Comparison of ENCODE assay signal across 7 cellular contexts in genomic region chr1:120665250-120665577, GRCh38. TPM values are rescaled to one million over a fixed set of nuclear protein-coding genes. Genes with fewer than 3 reads are reported as not detected.
DNase-seq lines count a peak whose midpoint lies in the region; ATAC-seq and TF ChIP-seq lines count a peak whose summit lies in the region.
"Not testable (repeated sequence)": the region's sequence is repeated elsewhere in the genome, so short reads cannot be mapped to it uniquely, and the experiment has no call there.

No MANE protein-coding gene starts in this region.

- peak; percentile 61 for ATAC-seq in GM18907 (IDR thresholded peaks at IDR 0.05; ENCODE audit: unreplicated experiment)
- ATAC-seq in HG02885 (IDR thresholded peaks at IDR 0.05; ENCODE audit: poor library complexity, unreplicated experiment) = peak; percentile 68
- peak; percentile 96 for ATAC-seq in activated naive CD8-positive, alpha-beta T cell treated with anti-CD3 and anti-CD28 coated beads, Interleukin-2, amount 10 ng/mL, durations not matched to agents 7 days and 5 days (ENCODE audit: low read depth)
- ATAC-seq in mucosa of descending colon = peak; percentile 99

- CTCF ChIA-PET in activated CD4-positive, alpha-beta T cell treated with anti-CD3 and anti-CD28 coated beads, Interleukin-2, amount 10 ng/mL, durations not matched to agents 7 days and 5 days (lab: Charles Lee) = not testable (repeated sequence)

- TF ChIP-seq CTCF in fibroblast of villous mesenchyme (IDR thresholded peaks at IDR 0.05; ENCODE audit: insufficient read depth, low read depth, low read length); mucosa of descending colon (IDR thresholded peaks at IDR 0.05): not testable (repeated sequence)

- not testable (repeated sequence) for H3K4me1 Mint-ChIP-seq in activated CD4-positive, alpha-beta T cell treated with anti-CD3 and anti-CD28 coated beads, Interleukin-2, amount 10 ng/mL, durations not matched to agents 7 days and 5 days; activated naive CD8-positive, alpha-beta T cell treated with anti-CD3 and anti-CD28 coated beads, Interleukin-2, amount 10 ng/mL, durations not matched to agents 7 days and 5 days

- not testable (repeated sequence) for H3K36me3 ChIP-seq in mucosa of descending colon (ENCODE audit: low read depth)

- H3K36me3 Mint-ChIP-seq in activated CD4-positive, alpha-beta T cell treated with anti-CD3 and anti-CD28 coated beads, Interleukin-2, amount 10 ng/mL, durations not matched to agents 7 days and 5 days (ENCODE audit: low read depth); activated naive CD8-positive, alpha-beta T cell treated with anti-CD3 and anti-CD28 coated beads, Interleukin-2, amount 10 ng/mL, durations not matched to agents 7 days and 5 days: not testable (repeated sequence)

- H3K9me3 ChIP-seq in mucosa of descending colon = not testable (repeated sequence)

- H3K27me3 Mint-ChIP-seq in activated CD4-positive, alpha-beta T cell treated with anti-CD3 and anti-CD28 coated beads, Interleukin-2, amount 10 ng/mL, durations not matched to agents 7 days and 5 days; activated naive CD8-positive, alpha-beta T cell treated with anti-CD3 and anti-CD28 coated beads, Interleukin-2, amount 10 ng/mL, durations not matched to agents 7 days and 5 days: not testable (repeated sequence)

- not testable (repeated sequence) for H3K4me1 ChIP-seq in mucosa of descending colon (ENCODE audit: low read depth)

- H3K4me3 ChIP-seq in fibroblast of villous mesenchyme (ENCODE audit: low read depth, low read length) (peak overlapping the region; percentile 45), skeletal muscle cell (ENCODE audit: low read depth, low read length) (peak overlapping the region; percentile 36)
- not testable (repeated sequence) for H3K4me3 ChIP-seq in mucosa of descending colon

- not testable (repeated sequence) for H3K9me3 Mint-ChIP-seq in activated CD4-positive, alpha-beta T cell treated with anti-CD3 and anti-CD28 coated beads, Interleukin-2, amount 10 ng/mL, durations not matched to agents 7 days and 5 days; activated naive CD8-positive, alpha-beta T cell treated with anti-CD3 and anti-CD28 coated beads, Interleukin-2, amount 10 ng/mL, durations not matched to agents 7 days and 5 days

- POLR2A ChIA-PET in activated CD4-positive, alpha-beta T cell treated with anti-CD3 and anti-CD28 coated beads, Interleukin-2, amount 10 ng/mL, durations not matched to agents 7 days and 5 days (lab: Charles Lee); activated naive CD8-positive, alpha-beta T cell treated with anti-CD3 and anti-CD28 coated beads, Interleukin-2, amount 10 ng/mL, durations not matched to agents 7 days and 5 days (lab: Charles Lee): not testable (repeated sequence)

- peak overlapping the region; percentile 72 for H3K4me3 Mint-ChIP-seq in activated CD4-positive, alpha-beta T cell treated with anti-CD3 and anti-CD28 coated beads, Interleukin-2, amount 10 ng/mL, durations not matched to agents 7 days and 5 days
- peak overlapping the region; percentile 79 for H3K4me3 Mint-ChIP-seq in activated naive CD8-positive, alpha-beta T cell treated with anti-CD3 and anti-CD28 coated beads, Interleukin-2, amount 10 ng/mL, durations not matched to agents 7 days and 5 days

- intact Hi-C loops in mucosa of descending colon (cut with DNase I, micrococcal nuclease) = not testable (repeated sequence)

- not testable (repeated sequence) for H3K27ac Mint-ChIP-seq in activated CD4-positive, alpha-beta T cell treated with anti-CD3 and anti-CD28 coated beads, Interleukin-2, amount 10 ng/mL, durations not matched to agents 7 days and 5 days; activated naive CD8-positive, alpha-beta T cell treated with anti-CD3 and anti-CD28 coated beads, Interleukin-2, amount 10 ng/mL, durations not matched to agents 7 days and 5 days

- peak; percentile 6 for DNase-seq in activated CD4-positive, alpha-beta T cell treated with anti-CD3 and anti-CD28 coated beads, Interleukin-2, amount 10 ng/mL, durations not matched to agents 7 days and 5 days
- peak; percentile 30 for DNase-seq in activated naive CD8-positive, alpha-beta T cell treated with anti-CD3 and anti-CD28 coated beads, Interleukin-2, amount 10 ng/mL, durations not matched to agents 7 days and 5 days
- DNase-seq in fibroblast of villous mesenchyme (ENCODE audit: low read depth); skeletal muscle cell (ENCODE audit: low read depth): not testable (repeated sequence)
- DNase-seq in mucosa of descending colon = peak in 1 of 3 donors; percentile 25

RNA-seq across cellular contexts. Expression of gene NBPF26, which starts 58.5 kb away (rescaled TPM):
- 10 to 100 TPM; 19.6 to 21.9 TPM for total RNA-seq in activated CD4-positive, alpha-beta T cell treated with anti-CD3 and anti-CD28 coated beads, Interleukin-2, amount 10 ng/mL, durations not matched to agents 7 days and 5 days
- total RNA-seq in activated naive CD8-positive, alpha-beta T cell treated with anti-CD3 and anti-CD28 coated beads, Interleukin-2, amount 10 ng/mL, durations not matched to agents 7 days and 5 days = 10 to 100 TPM; 37.9 to 38.9 TPM
- total RNA-seq in fibroblast of villous mesenchyme (11.9 and 32.8 TPM in 2 replicates), mucosa of descending colon (10 to 100 TPM in 2 of 3 donors, 1 to 10 TPM in 1; 8.0 to 31.3 (median 12.4) TPM)
